ENCODE assay signal across 8 cellular contexts in the genomic region with DNA sequence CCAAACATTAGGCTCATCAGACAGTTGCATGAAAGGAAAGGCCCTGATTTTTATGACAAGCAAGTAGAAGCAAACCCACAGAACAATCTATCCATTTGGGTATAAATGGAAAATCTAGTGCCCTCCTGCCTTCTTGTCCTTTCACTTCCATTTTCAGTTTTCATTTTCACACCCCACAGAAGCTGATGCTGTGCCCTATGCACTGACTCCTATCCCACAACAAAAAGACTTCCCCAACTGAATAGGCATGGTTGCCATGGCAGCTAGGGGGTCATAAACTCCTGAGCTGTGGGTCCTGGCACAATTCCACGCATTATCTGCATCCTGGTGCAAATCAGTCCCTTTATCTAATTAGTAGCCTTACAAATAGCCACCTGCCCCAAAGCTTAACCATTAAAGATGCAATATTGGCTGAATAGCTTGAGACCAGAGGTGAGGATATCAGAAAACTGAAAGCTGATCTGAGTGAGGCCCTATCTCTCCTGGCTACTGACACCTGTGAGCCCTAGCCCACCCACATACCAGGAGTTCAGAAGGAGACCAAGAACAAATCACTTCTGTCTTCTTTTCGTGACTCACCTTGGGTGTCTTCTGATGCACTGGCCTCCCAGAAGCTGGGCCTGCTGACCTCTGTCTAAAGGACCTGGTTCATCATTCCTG. TPM values are rescaled to one million over a fixed set of nuclear protein-coding genes. Genes with fewer than 3 reads are reported as not detected.
DNase-seq lines count a peak whose midpoint lies in the region; ATAC-seq and TF ChIP-seq lines count a peak whose summit lies in the region.

No MANE protein-coding gene starts in this region.

- H3K36me3 ChIP-seq in ovary = no peaks in the 10 kb centered on the region
- H3K36me3 ChIP-seq in body of pancreas (replicated peaks in 1 of 2; ENCODE audit: insufficient read depth in 1 of 2, low read depth in 2 of 2) = no peaks in the 10 kb centered on the region

- H3K27me3 ChIP-seq in ovary (no peaks in the 10 kb centered on the region), body of pancreas (no peaks in the 10 kb centered on the region)

- no peaks in the 10 kb centered on the region for H3K9me3 ChIP-seq in ovary
- H3K9me3 ChIP-seq in body of pancreas = no peaks in the 10 kb centered on the region

- no peaks in the 10 kb centered on the region for H3K4me1 ChIP-seq in ovary (ENCODE audit: insufficient read depth)
- peaks cover 9% of the 10 kb centered on the region for H3K4me1 ChIP-seq in body of pancreas

- TF ChIP-seq EP300 in ovary (IDR thresholded peaks at IDR 0.05) = no peak

- DNase-seq in kidney tubule cell (ENCODE audit: low spot score) (peak; percentile 28), ovary (no peak), AML-193 (lab: John Stamatoyannopoulos, UW) (no peak), midbrain (lab: John Stamatoyannopoulos, UW) (no peak), body of pancreas (no peak)

- intact Hi-C loops in ovary (cut with DNase I) = no loop called here
- intact Hi-C loops in body of pancreas (cut with DNase I) = no loop called here

- H3K27ac ChIP-seq in ovary = no peak overlapping the region
- no peak overlapping the region for H3K27ac ChIP-seq in body of pancreas

- TF ChIP-seq POLR2A in ovary (IDR thresholded peaks at IDR 0.05) = no peak
- no peak for TF ChIP-seq POLR2A in body of pancreas (IDR thresholded peaks at IDR 0.05)

- ATAC-seq in GM18870 (IDR thresholded peaks at IDR 0.05; ENCODE audit: unreplicated experiment) = peak; percentile 74
- peak; percentile 67 for ATAC-seq in GM21526 (IDR thresholded peaks at IDR 0.05; ENCODE audit: low FRiP score, unreplicated experiment)
- peak; percentile 72 for ATAC-seq in HG03342 (IDR thresholded peaks at IDR 0.05; ENCODE audit: unreplicated experiment)
- no peak for ATAC-seq in body of pancreas

- H3K4me3 ChIP-seq in ovary (no peak overlapping the region), body of pancreas (no peak overlapping the region)

- 81 to 90% (median 86%) methylated on average over 2 of the region's 2 CpGs for WGBS in ovary, 3 donors
- 71 to 90% methylated on average over 2 of the region's 2 CpGs for WGBS in body of pancreas, 2 donors

- TF ChIP-seq CTCF in ovary (IDR thresholded peaks at IDR 0.05) (no peak), body of pancreas (IDR thresholded peaks at IDR 0.05) (no peak)

RNA-seq across cellular contexts. Expression of gene HEY2, which starts 34.9 kb away (rescaled TPM):
- total RNA-seq in ovary (10 to 100 TPM in 2 of 7 donors, 1 to 10 TPM in 5; 3.0 to 19.9 (median 5.5) TPM), body of pancreas (1 to 10 TPM; 2.6 to 7.3 TPM)
- 10 to 100 TPM in 1 of 2 donors, 1 to 10 TPM in 1; 9.9 to 12.7 TPM for polyA plus RNA-seq in ovary
